Comparison of ENCODE assay signal across 16 cellular contexts in the genomic region with DNA sequence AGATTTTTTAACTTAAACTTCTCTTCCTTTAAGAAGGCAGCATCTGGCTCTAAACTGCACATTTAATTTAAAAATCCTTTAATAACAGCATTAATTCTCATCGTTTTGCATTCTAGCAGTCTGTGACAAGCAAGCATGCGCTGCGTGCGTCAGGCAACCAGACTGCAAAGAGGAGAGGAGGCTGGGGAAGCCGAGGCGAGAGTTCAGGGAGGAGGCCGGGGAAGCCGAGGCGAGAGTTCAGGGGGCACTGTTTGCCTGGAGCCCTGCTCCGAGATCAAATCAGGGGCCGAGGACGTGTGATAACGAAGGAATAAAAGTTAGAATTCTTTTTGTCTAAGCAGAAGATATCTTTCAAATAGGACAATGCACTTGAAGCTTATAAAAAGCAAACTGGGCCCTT.
DNase-seq lines count a peak whose midpoint lies in the region; ATAC-seq, FAIRE-seq and TF ChIP-seq lines count a peak whose summit lies in the region.
"Had no signal": no experiment of that assay in that cellular context is flagged by ENCODE, and none has a peak within 500 bp of the region (broad histone marks: within the 10 kb centered on the region; RNA-seq: fewer than 3 reads in every experiment).

No MANE protein-coding gene starts in this region.

- no peak overlapping the region for H2BK120ac ChIP-seq in neuronal stem cell (ENCODE audit: low read depth, low read length)

- no peak overlapping the region for H2AK5ac ChIP-seq in neuronal stem cell (ENCODE audit: low read depth, low read length)

- H3K36me3 ChIP-seq in GM23338 (ENCODE audit: insufficient read depth) (no peaks in the 10 kb centered on the region), iPS-20b (ENCODE audit: insufficient read depth, low read depth, low read length) (no peaks in the 10 kb centered on the region), neuronal stem cell (replicated peaks in 1 of 2; ENCODE audit: control insufficient read depth in 2 of 2, insufficient read depth in 2 of 2, low read length in 2 of 2) (no peaks in the 10 kb centered on the region), pancreas (no peaks in the 10 kb centered on the region)
- H3K36me3 ChIP-seq: esophagus squamous epithelium had no signal

- no peak overlapping the region for H4K91ac ChIP-seq in neuronal stem cell (ENCODE audit: low read depth, low read length, poor library complexity)

- no peak; the same call in 2 of the 3 replicates for ATAC-seq in GM23338
- no peak for ATAC-seq in HG03139 (IDR thresholded peaks at IDR 0.05; ENCODE audit: unreplicated experiment)
- no peak for ATAC-seq in GM21515 (IDR thresholded peaks at IDR 0.05; ENCODE audit: unreplicated experiment)
- ATAC-seq in pancreas = no peak
- ATAC-seq: CD8-positive, alpha-beta T cell had no signal

- peaks cover 4% of the 10 kb centered on the region; the same call in 1 of the 3 replicates for H3K36me3 Mint-ChIP-seq in GM23338 (ENCODE audit: low read depth)
- H3K36me3 Mint-ChIP-seq: CD8-positive, alpha-beta T cell; naive B cell had no signal

- no peak for FAIRE-seq in pancreas (lab: Jason Lieb, UNC)

- no peaks in the 10 kb centered on the region; the same call in 1 of the 2 replicates for H3K9me2 ChIP-seq in GM23338 (ENCODE audit: insufficient read depth)

- no peak overlapping the region for H2BK5ac ChIP-seq in neuronal stem cell (ENCODE audit: low read length)

- peaks cover 43% of the 10 kb centered on the region for H3K4me1 ChIP-seq in GM23338 (ENCODE audit: insufficient read depth)
- H3K4me1 ChIP-seq in iPS-20b (ENCODE audit: insufficient read depth, low read length) = peaks cover 45% of the 10 kb centered on the region
- peaks cover 24 to 40% of the 10 kb centered on the region in 2 donors for H3K4me1 ChIP-seq in neuronal stem cell (ENCODE audit: control insufficient read depth in 2 of 2, insufficient read depth in 1 of 2, low read depth in 1 of 2, low read length in 2 of 2)
- H3K4me1 ChIP-seq in pancreas = no peaks in the 10 kb centered on the region

- no peaks in the 10 kb centered on the region for H3K79me2 ChIP-seq in GM23338 (replicated peaks; ENCODE audit: insufficient read depth)

- no peak overlapping the region for H4K8ac ChIP-seq in neuronal stem cell (ENCODE audit: low read depth, low read length)

- no peak overlapping the region for H2BK12ac ChIP-seq in neuronal stem cell (ENCODE audit: low read length)

- H3K18ac ChIP-seq in neuronal stem cell (ENCODE audit: low read length) = peak overlapping the region; percentile 53

- no peaks in the 10 kb centered on the region for H3K79me1 ChIP-seq in neuronal stem cell (ENCODE audit: low read depth, low read length)

- H3K27me3 ChIP-seq in GM23338 (ENCODE audit: insufficient read depth) (no peaks in the 10 kb centered on the region), iPS-20b (ENCODE audit: insufficient read depth, low read length) (no peaks in the 10 kb centered on the region), neuronal stem cell (ENCODE audit: control insufficient read depth in 3 of 3, insufficient read depth in 3 of 3, low read depth in 1 of 3, low read length in 3 of 3) (no peaks in the 10 kb centered on the region), pancreas (no peaks in the 10 kb centered on the region)
- H3K27me3 ChIP-seq: esophagus squamous epithelium had no signal

- TF ChIP-seq CTCF in GM23338 (conservative IDR thresholded peaks at IDR 0.05; ENCODE audit: low read depth in 2 of 2) (no peak), VCaP (conservative IDR thresholded peaks at IDR 0.05) (no peak), pancreas (IDR thresholded peaks at IDR 0.05) (no peak)

- no peak overlapping the region for H3K4ac ChIP-seq in neuronal stem cell (ENCODE audit: low read length)

- intact Hi-C loops in pancreas (cut with DNase I) = no loop called here

- H4K20me1 ChIP-seq in GM23338 (replicated peaks; ENCODE audit: insufficient read depth) = no peaks in the 10 kb centered on the region

- H3K4me2 ChIP-seq in GM23338 (peak overlapping the region; percentile 63), neuronal stem cell (ENCODE audit: insufficient read depth, low read length, poor library complexity, severe bottlenecking) (no peak overlapping the region)

- H3K9me3 ChIP-seq in iPS-20b (ENCODE audit: insufficient read depth, low read depth, low read length) (no peaks in the 10 kb centered on the region), neuronal stem cell (replicated peaks in 1 of 2; ENCODE audit: control insufficient read depth in 2 of 2, insufficient read depth in 1 of 2, low read depth in 1 of 2, low read length in 2 of 2) (peaks cover 0 to 2% of the 10 kb centered on the region in 2 donors), pancreas (no peaks in the 10 kb centered on the region)
- H3K9me3 ChIP-seq: esophagus squamous epithelium had no signal

- peak overlapping the region; percentile 32; the same call in 1 of the 2 replicates for H3K9ac ChIP-seq in iPS-20b (ENCODE audit: low read depth, low read length)
- no peak overlapping the region for H3K9ac ChIP-seq in neuronal stem cell (ENCODE audit: low read depth, low read length, poor library complexity)

- DNase-seq in GM23338 (ENCODE audit: low spot score) (no peak), neuronal stem cell (ENCODE audit: low spot score) (no peak), substantia nigra (lab: John Stamatoyannopoulos, UW) (no peak), pancreas (no peak)
- DNase-seq: activated CD4-positive, alpha-beta T cell treated with anti-CD3 and anti-CD28 coated beads for 48 hours; CD8-positive, alpha-beta T cell; esophagus squamous epithelium; naive B cell; NCI-H1105; NCI-H2081 treated with DMSO at 0.1 percent for 48 hours; NCI-H510A; Right ventricle myocardium superior had no signal

- H3K27ac ChIP-seq in GM23338 (ENCODE audit: low read depth) = peak overlapping the region; percentile 97
- peak overlapping the region; percentile 96 for H3K27ac ChIP-seq in VCaP
- peak overlapping the region; percentile 49 for H3K27ac ChIP-seq in iPS-20b (ENCODE audit: low read length)
- H3K27ac ChIP-seq in neuronal stem cell (replicated peaks; ENCODE audit: low read length) = peak overlapping the region; percentile 89
- H3K27ac ChIP-seq in substantia nigra (ENCODE audit: low read depth, low read length, poor library complexity, severe bottlenecking) = no peak overlapping the region
- H3K27ac ChIP-seq in pancreas = no peak overlapping the region

- H3K27me3 Mint-ChIP-seq in GM23338 (ENCODE audit: insufficient read depth, low read depth, poor library complexity) = peaks cover 5% of the 10 kb centered on the region

- WGBS in neuronal stem cell (ENCODE audit: extremely low coverage in 2 of 2, insufficient read length in 2 of 2, insufficient replicate concordance in 1 of 2), 2 donors = no CpG with 5 or more reads among the region's 13 CpGs
- 89 to 90% methylated on average over 13 of the region's 13 CpGs for WGBS in pancreas, 2 donors

- H3K9me3 Mint-ChIP-seq in GM23338 = no peaks in the 10 kb centered on the region; the same call in 2 of the 3 replicates
- H3K9me3 Mint-ChIP-seq: CD8-positive, alpha-beta T cell had no signal

- H3K4me3 ChIP-seq in GM23338 = peak overlapping the region; percentile 28; the same call in 1 of the 2 replicates
- H3K4me3 ChIP-seq in iPS-20b (ENCODE audit: low read length) = no peak overlapping the region
- H3K4me3 ChIP-seq in neuronal stem cell (ENCODE audit: low read length in 2 of 2) = no peak overlapping the region
- H3K4me3 ChIP-seq in pancreas = no peak overlapping the region
- H3K4me3 ChIP-seq: esophagus squamous epithelium had no signal

- H2AFZ ChIP-seq in GM23338 (no peak overlapping the region), neuronal stem cell (ENCODE audit: low read length) (peak overlapping the region; percentile 70)

- H3F3A ChIP-seq in GM23338 (replicated peaks; ENCODE audit: low read depth) = peaks cover 5% of the 10 kb centered on the region; the same call in 1 of the 2 replicates

- H3K27ac Mint-ChIP-seq in GM23338 = peak overlapping the region; percentile 88
- H3K27ac Mint-ChIP-seq: CD8-positive, alpha-beta T cell; naive B cell had no signal

- H2BK15ac ChIP-seq in neuronal stem cell (ENCODE audit: low read length) = no peak overlapping the region

- peaks cover 45% of the 10 kb centered on the region for H3K4me1 Mint-ChIP-seq in GM23338
- H3K4me1 Mint-ChIP-seq: naive B cell had no signal

- no peak overlapping the region for H3K23ac ChIP-seq in neuronal stem cell (ENCODE audit: low read depth, low read length, poor library complexity)

- H3K14ac ChIP-seq in neuronal stem cell (ENCODE audit: low read length) = no peak overlapping the region

- H3K4me3 Mint-ChIP-seq in GM23338 = peak overlapping the region; percentile 24; the same call in 2 of the 3 replicates
- H3K4me3 Mint-ChIP-seq: CD8-positive, alpha-beta T cell; naive B cell had no signal

Comparison
In these comparisons a context has a peak if more than half of its experiments do, and no peak if none do; other contexts are left out.
1. H3K27ac ChIP-seq: peak in GM23338 (single experiment), VCaP (single experiment), iPS-20b (single experiment) and neuronal stem cell (single experiment); none in substantia nigra (single experiment) and pancreas (0 of 4).